ENCODE assay signal across 2 cellular contexts in the genomic region with DNA sequence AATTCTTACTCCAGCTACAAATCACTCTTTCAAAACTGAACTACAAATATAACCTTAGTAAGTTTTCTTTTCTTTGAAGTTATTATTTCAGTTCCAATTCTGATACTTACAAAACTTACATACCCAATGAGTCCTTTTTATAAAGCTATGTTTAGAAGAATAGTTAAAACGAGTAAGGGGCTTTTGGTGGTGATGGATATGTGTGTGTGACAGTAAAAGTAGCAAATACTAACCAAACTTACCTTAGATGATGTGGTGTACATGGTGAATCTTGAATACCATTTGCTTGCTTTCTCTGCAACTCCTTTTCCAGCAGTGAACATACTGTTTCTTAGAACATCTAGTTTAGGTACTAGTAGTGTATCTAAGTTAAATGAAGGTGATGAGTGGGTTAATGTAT.
TF ChIP-seq lines count a peak whose summit lies in the region.

No MANE protein-coding gene starts in this region.

TF ChIP-seq in A549, 52 proteins besides CTCF, POLR2A, EP300 and RAD21 (continued from another document):
- TF ChIP-seq, protein P1, sequence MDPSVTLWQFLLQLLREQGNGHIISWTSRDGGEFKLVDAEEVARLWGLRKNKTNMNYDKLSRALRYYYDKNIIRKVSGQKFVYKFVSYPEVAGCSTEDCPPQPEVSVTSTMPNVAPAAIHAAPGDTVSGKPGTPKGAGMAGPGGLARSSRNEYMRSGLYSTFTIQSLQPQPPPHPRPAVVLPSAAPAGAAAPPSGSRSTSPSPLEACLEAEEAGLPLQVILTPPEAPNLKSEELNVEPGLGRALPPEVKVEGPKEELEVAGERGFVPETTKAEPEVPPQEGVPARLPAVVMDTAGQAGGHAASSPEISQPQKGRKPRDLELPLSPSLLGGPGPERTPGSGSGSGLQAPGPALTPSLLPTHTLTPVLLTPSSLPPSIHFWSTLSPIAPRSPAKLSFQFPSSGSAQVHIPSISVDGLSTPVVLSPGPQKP (IDR thresholded peaks at IDR 0.05; ENCODE audit: low read depth, low read length): no peak
- TF ChIP-seq HDAC2 (IDR thresholded peaks at IDR 0.05) (no peak), TFCP2L1 (CRISPR knock-in tag; IDR thresholded peaks at IDR 0.05) (no peak), CHD2 (IDR thresholded peaks at IDR 0.05; ENCODE audit: low read length, partially characterized antibody) (no peak), NFE2L2 (conservative IDR thresholded peaks at IDR 0.05; ENCODE audit: low read length) (no peak), TP53 (CRISPR knock-in tag; IDR thresholded peaks at IDR 0.05) (no peak), MYC (IDR thresholded peaks at IDR 0.05; ENCODE audit: borderline replicate concordance, low read length) (no peak), ZFP36 (IDR thresholded peaks at IDR 0.05; ENCODE audit: borderline replicate concordance, partially characterized antibody) (no peak), CHD4 (IDR thresholded peaks at IDR 0.05; ENCODE audit: borderline replicate concordance) (no peak), ZSCAN20 (CRISPR knock-in tag; IDR thresholded peaks at IDR 0.05) (no peak)
- TF ChIP-seq, protein P2, sequence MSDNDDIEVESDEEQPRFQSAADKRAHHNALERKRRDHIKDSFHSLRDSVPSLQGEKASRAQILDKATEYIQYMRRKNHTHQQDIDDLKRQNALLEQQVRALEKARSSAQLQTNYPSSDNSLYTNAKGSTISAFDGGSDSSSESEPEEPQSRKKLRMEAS (IDR thresholded peaks at IDR 0.05): no peak
- TF ChIP-seq, protein P3, sequence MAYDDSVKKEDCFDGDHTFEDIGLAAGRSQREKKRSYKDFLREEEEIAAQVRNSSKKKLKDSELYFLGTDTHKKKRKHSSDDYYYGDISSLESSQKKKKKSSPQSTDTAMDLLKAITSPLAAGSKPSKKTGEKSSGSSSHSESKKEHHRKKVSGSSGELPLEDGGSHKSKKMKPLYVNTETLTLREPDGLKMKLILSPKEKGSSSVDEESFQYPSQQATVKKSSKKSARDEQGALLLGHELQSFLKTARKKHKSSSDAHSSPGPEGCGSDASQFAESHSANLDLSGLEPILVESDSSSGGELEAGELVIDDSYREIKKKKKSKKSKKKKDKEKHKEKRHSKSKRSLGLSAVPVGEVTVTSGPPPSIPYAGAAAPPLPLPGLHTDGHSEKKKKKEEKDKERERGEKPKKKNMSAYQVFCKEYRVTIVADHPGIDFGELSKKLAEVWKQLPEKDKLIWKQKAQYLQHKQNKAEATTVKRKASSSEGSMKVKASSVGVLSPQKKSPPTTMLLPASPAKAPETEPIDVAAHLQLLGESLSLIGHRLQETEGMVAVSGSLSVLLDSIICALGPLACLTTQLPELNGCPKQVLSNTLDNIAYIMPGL (CRISPR knock-in tag; IDR thresholded peaks at IDR 0.05; ENCODE audit: borderline replicate concordance): no peak

TF ChIP-seq in GM12878, 131 proteins besides CTCF, POLR2A, EP300 and RAD21 (continued from another document):
- TF ChIP-seq HDAC2 (IDR thresholded peaks at IDR 0.05): no peak
- TF ChIP-seq, protein P4, sequence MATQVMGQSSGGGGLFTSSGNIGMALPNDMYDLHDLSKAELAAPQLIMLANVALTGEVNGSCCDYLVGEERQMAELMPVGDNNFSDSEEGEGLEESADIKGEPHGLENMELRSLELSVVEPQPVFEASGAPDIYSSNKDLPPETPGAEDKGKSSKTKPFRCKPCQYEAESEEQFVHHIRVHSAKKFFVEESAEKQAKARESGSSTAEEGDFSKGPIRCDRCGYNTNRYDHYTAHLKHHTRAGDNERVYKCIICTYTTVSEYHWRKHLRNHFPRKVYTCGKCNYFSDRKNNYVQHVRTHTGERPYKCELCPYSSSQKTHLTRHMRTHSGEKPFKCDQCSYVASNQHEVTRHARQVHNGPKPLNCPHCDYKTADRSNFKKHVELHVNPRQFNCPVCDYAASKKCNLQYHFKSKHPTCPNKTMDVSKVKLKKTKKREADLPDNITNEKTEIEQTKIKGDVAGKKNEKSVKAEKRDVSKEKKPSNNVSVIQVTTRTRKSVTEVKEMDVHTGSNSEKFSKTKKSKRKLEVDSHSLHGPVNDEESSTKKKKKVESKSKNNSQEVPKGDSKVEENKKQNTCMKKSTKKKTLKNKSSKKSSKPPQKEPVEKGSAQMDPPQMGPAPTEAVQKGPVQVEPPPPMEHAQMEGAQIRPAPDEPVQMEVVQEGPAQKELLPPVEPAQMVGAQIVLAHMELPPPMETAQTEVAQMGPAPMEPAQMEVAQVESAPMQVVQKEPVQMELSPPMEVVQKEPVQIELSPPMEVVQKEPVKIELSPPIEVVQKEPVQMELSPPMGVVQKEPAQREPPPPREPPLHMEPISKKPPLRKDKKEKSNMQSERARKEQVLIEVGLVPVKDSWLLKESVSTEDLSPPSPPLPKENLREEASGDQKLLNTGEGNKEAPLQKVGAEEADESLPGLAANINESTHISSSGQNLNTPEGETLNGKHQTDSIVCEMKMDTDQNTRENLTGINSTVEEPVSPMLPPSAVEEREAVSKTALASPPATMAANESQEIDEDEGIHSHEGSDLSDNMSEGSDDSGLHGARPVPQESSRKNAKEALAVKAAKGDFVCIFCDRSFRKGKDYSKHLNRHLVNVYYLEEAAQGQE (IDR thresholded peaks at IDR 0.05; ENCODE audit: low read depth, low read length): no peak
- TF ChIP-seq, protein P5, sequence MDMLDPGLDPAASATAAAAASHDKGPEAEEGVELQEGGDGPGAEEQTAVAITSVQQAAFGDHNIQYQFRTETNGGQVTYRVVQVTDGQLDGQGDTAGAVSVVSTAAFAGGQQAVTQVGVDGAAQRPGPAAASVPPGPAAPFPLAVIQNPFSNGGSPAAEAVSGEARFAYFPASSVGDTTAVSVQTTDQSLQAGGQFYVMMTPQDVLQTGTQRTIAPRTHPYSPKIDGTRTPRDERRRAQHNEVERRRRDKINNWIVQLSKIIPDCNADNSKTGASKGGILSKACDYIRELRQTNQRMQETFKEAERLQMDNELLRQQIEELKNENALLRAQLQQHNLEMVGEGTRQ (IDR thresholded peaks at IDR 0.05; ENCODE audit: borderline replicate concordance, low read depth, low read length): no peak
- no peak for TF ChIP-seq HCFC1 (IDR thresholded peaks at IDR 0.05; ENCODE audit: low read length)
- TF ChIP-seq, protein P6, sequence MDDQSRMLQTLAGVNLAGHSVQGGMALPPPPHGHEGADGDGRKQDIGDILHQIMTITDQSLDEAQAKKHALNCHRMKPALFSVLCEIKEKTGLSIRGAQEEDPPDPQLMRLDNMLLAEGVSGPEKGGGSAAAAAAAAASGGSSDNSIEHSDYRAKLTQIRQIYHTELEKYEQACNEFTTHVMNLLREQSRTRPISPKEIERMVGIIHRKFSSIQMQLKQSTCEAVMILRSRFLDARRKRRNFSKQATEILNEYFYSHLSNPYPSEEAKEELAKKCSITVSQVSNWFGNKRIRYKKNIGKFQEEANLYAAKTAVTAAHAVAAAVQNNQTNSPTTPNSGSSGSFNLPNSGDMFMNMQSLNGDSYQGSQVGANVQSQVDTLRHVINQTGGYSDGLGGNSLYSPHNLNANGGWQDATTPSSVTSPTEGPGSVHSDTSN (IDR thresholded peaks at IDR 0.05; ENCODE audit: insufficient replicate concordance, low read depth, low read length): no peak
- TF ChIP-seq, protein P7, sequence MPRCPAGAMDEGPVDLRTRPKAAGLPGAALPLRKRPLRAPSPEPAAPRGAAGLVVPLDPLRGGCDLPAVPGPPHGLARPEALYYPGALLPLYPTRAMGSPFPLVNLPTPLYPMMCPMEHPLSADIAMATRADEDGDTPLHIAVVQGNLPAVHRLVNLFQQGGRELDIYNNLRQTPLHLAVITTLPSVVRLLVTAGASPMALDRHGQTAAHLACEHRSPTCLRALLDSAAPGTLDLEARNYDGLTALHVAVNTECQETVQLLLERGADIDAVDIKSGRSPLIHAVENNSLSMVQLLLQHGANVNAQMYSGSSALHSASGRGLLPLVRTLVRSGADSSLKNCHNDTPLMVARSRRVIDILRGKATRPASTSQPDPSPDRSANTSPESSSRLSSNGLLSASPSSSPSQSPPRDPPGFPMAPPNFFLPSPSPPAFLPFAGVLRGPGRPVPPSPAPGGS (IDR thresholded peaks at IDR 0.05; ENCODE audit: borderline replicate concordance, insufficient read depth, low read depth, low read length, poor library complexity, severe bottlenecking): no peak
- TF ChIP-seq CREB1 (IDR thresholded peaks at IDR 0.05; ENCODE audit: low read depth): no peak
- no peak for TF ChIP-seq BCL11A (IDR thresholded peaks at IDR 0.05; ENCODE audit: low read depth, low read length)
- TF ChIP-seq TCF12 (IDR thresholded peaks at IDR 0.05; ENCODE audit: low read depth, low read length): no peak
- TF ChIP-seq BRCA1 (IDR thresholded peaks at IDR 0.05; ENCODE audit: low read depth, low read length): no peak
- TF ChIP-seq MEF2B (IDR thresholded peaks at IDR 0.05; ENCODE audit: partially characterized antibody, poor library complexity, severe bottlenecking): no peak
- no peak for TF ChIP-seq PAX5 (IDR thresholded peaks at IDR 0.05; ENCODE audit: borderline replicate concordance, low read depth, low read length)
- TF ChIP-seq PAX8 (IDR thresholded peaks at IDR 0.05): no peak
